Comparison of ENCODE assay signal across 8 cellular contexts in genomic region chr3:49021813-49022720, GRCh38. TPM values are rescaled to one million over a fixed set of nuclear protein-coding genes. Genes with fewer than 3 reads are reported as not detected.
DNase-seq lines count a peak whose midpoint lies in the region; TF ChIP-seq lines count a peak whose summit lies in the region.

TSS of gene NDUFAF3 (plus strand) at chr3:49022121. CDS start at chr3:49022145, 24 bp downstream.

- H3K4me1 ChIP-seq in SJCRH30 (peaks cover 6% of the 10 kb centered on the region; the same call in 1 of the 2 replicates), neutrophil (ENCODE audit: control insufficient read depth in 1 of 2, insufficient read depth in 1 of 2, low read depth in 1 of 2, low read length in 1 of 2) (peaks cover 43 to 48% of the 10 kb centered on the region in 2 experiments)

- H3K9me3 ChIP-seq in SJCRH30 (replicated peaks) (no peaks in the 10 kb centered on the region), neutrophil (no peaks in the 10 kb centered on the region)

- H3K27ac ChIP-seq in SJCRH30 (peak within 1 kb of the TSS; percentile 82), neutrophil (peak within 1 kb of the TSS; percentile 99), substantia nigra (ENCODE audit: low read depth, low read length, poor library complexity, severe bottlenecking) (peak within 1 kb of the TSS; percentile 96)

- H3K27me3 ChIP-seq in H7 (ENCODE audit: control insufficient read depth, insufficient read depth, low read length) (no peaks in the 10 kb centered on the region), SJCRH30 (no peaks in the 10 kb centered on the region), neutrophil (no peaks in the 10 kb centered on the region)

- peaks cover 35% of the 10 kb centered on the region for H3K36me3 ChIP-seq in H7 (replicated peaks; ENCODE audit: control insufficient read depth, insufficient read depth, low read length)
- H3K36me3 ChIP-seq in SJCRH30, result peaks cover 28% of the 10 kb centered on the region
- peaks cover 36% of the 10 kb centered on the region for H3K36me3 ChIP-seq in neutrophil

- H3K4me3 ChIP-seq in H7 (ENCODE audit: insufficient read depth, low read depth, low read length), result peak within 1 kb of the TSS; percentile 96
- peak within 1 kb of the TSS; percentile 90 for H3K4me3 ChIP-seq in SJCRH30
- peak within 1 kb of the TSS; percentile 95 to 99 for H3K4me3 ChIP-seq in neutrophil (ENCODE audit: low read depth in 1 of 2, low read length in 1 of 2)

- DNase-seq in GF-D8 (lab: John Stamatoyannopoulos, UW) (peak; percentile 80), H7 (peak; percentile 98), LoVo (ENCODE audit: low spot score) (peak; percentile 93), SJCRH30 (peak; percentile 96 to 97), foreskin melanocyte (peak; percentile 85), substantia nigra (lab: John Stamatoyannopoulos, UW) (peak; percentile 53 to 95 (median 85))
- DNase-seq in activated gamma-delta T cell treated with anti-CD3 and anti-CD28 coated beads, Interleukin-2, amount 50 U/mL, for 16 hours (ENCODE audit: low read depth), result peak; percentile 87

- peak; percentile 98 for TF ChIP-seq CTCF in neutrophil (IDR thresholded peaks at IDR 0.05)

RNA-seq across cellular contexts. Expression of gene NDUFAF3, which starts in this region (rescaled TPM):
- total RNA-seq in H7 (2014; rRNA removed; shearing (Covaris generic)), result 81.2 and 94.8 TPM in 2 replicates
- 58.9 and 66.0 TPM in 2 replicates for total RNA-seq in SJCRH30 (2014; rRNA removed; shearing (Covaris generic))

Comparison
In these comparisons a context has a peak if more than half of its experiments do, and no peak if none do; other contexts are left out.
1. Peak in every context shown above with its lines: DNase-seq, H3K4me3 ChIP-seq and H3K27ac ChIP-seq.